In genomic region chr19:4052993-4053422, GRCh38 we compare ENCODE assay signal across 10 cellular contexts. TPM values are rescaled to one million over a fixed set of nuclear protein-coding genes. Genes with fewer than 3 reads are reported as not detected.
A peak's percentile ranks its signal among the peaks of the same experiment; 100 is the strongest.
DNase-seq lines count a peak whose midpoint lies in the region; ATAC-seq and TF ChIP-seq lines count a peak whose summit lies in the region.
"Had no signal": no experiment of that assay in that cellular context is flagged by ENCODE, and none has a peak within 500 bp of the region (broad histone marks: within the 10 kb centered on the region; RNA-seq: fewer than 3 reads in every experiment).

No MANE protein-coding gene starts in this region.

- no peak for TF ChIP-seq CTCF in CD8-positive, alpha-beta T cell (IDR thresholded peaks at IDR 0.05)
- TF ChIP-seq CTCF in RWPE2 (IDR thresholded peaks at IDR 0.05; ENCODE audit: poor library complexity, severe bottlenecking) = no peak
- TF ChIP-seq CTCF in progenitor cell of endocrine pancreas (IDR thresholded peaks at IDR 0.05; ENCODE audit: unreplicated experiment) = no peak

- no peaks in the 10 kb centered on the region for H3K27me3 ChIP-seq in CD8-positive, alpha-beta T cell (ENCODE audit: insufficient read depth, low read length)
- H3K27me3 ChIP-seq in RWPE2 (ENCODE audit: insufficient read depth, poor library complexity, severe bottlenecking) (no peaks in the 10 kb centered on the region), esophagus (ENCODE audit: control insufficient read depth in 1 of 2, insufficient read depth in 2 of 2, low read length in 2 of 2) (no peaks in the 10 kb centered on the region)

- intact Hi-C loops in CD8-positive, alpha-beta T cell (cut with DNase I, micrococcal nuclease) = no loop called here

- no peak overlapping the region for H3K4me3 ChIP-seq in CD8-positive, alpha-beta T cell (ENCODE audit: low read depth, low read length)
- no peak overlapping the region for H3K4me3 ChIP-seq in RWPE2 (ENCODE audit: severe bottlenecking)
- peak overlapping the region; percentile 7 to 12 for H3K4me3 ChIP-seq in esophagus (ENCODE audit: low read depth in 1 of 2, low read length in 2 of 2)

- peaks cover 48% of the 10 kb centered on the region for H3K4me1 Mint-ChIP-seq in CD8-positive, alpha-beta T cell (ENCODE audit: low read depth)
- H3K4me1 Mint-ChIP-seq in progenitor cell of endocrine pancreas (ENCODE audit: low read depth) = peaks cover 6% of the 10 kb centered on the region

- WGBS in esophagus, 2 donors = 21 to 28% methylated on average over 13 of the region's 13 CpGs

- H3K27ac ChIP-seq in CD8-positive, alpha-beta T cell (ENCODE audit: low read depth, low read length) = no peak overlapping the region
- H3K27ac ChIP-seq in RWPE2 (ENCODE audit: poor library complexity, severe bottlenecking) (peak overlapping the region; percentile 86), esophagus (ENCODE audit: low read depth in 2 of 2, low read length in 1 of 2) (peak overlapping the region; percentile 77 to 93)

- DNase-seq in CD8-positive, alpha-beta T cell = no peak
- DNase-seq in RWPE2 (ENCODE audit: low spot score) = no peak
- DNase-seq in progenitor cell of endocrine pancreas (ENCODE audit: low spot score, unreplicated experiment) = no peak
- DNase-seq in NCI-H1092 (lab: John Stamatoyannopoulos, UW) = no peak
- no peak for DNase-seq in LoVo (ENCODE audit: low spot score)
- no peak for DNase-seq in iPS-NIHi7 (ENCODE audit: extremely low spot score)
- DNase-seq in stimulated activated CD4-positive, alpha-beta T cell treated with anti-CD3 and anti-CD28 coated beads, Interleukin-4, amount 100 ng/mL, for 4 hours = no peak
- DNase-seq: DND-41 had no signal

- H3K36me3 ChIP-seq in CD8-positive, alpha-beta T cell (ENCODE audit: insufficient read depth, low read length) = peaks cover 40% of the 10 kb centered on the region
- H3K36me3 ChIP-seq in RWPE2 (ENCODE audit: low read depth) (peaks cover 76% of the 10 kb centered on the region), esophagus (ENCODE audit: control insufficient read depth in 2 of 2, insufficient read depth in 2 of 2, low read length in 1 of 2) (peaks cover 9 to 58% of the 10 kb centered on the region in 2 donors)

- no peaks in the 10 kb centered on the region for H3K27me3 Mint-ChIP-seq in CD8-positive, alpha-beta T cell (ENCODE audit: low read depth)
- no peaks in the 10 kb centered on the region for H3K27me3 Mint-ChIP-seq in progenitor cell of endocrine pancreas

- POLR2A ChIA-PET in CD8-positive, alpha-beta T cell (lab: Charles Lee) = no interaction called here

- H3K27ac Mint-ChIP-seq in CD8-positive, alpha-beta T cell = peak overlapping the region; percentile 49
- peak overlapping the region; percentile 84 for H3K27ac Mint-ChIP-seq in progenitor cell of endocrine pancreas
- H3K27ac Mint-ChIP-seq: activated T-helper 1 cell treated with anti-CD3 and anti-CD28 coated beads, Interleukin-12 subunit alpha, Interleukin-12 subunit beta, Interleukin-2, Interleukin-4 antibody, amounts not matched to agents 30 ng/mL and 10 ng/mL and 1 ng/mL, durations not matched to agents 14 hours and 24 hours and 36 hours had no signal

- H3K4me1 ChIP-seq in CD8-positive, alpha-beta T cell (ENCODE audit: insufficient read depth, low read length) = peaks cover 25% of the 10 kb centered on the region
- H3K4me1 ChIP-seq in RWPE2 (ENCODE audit: insufficient read depth, poor library complexity, severe bottlenecking) (peaks cover 26% of the 10 kb centered on the region), esophagus (ENCODE audit: control insufficient read depth in 2 of 2, insufficient read depth in 2 of 2, low read length in 1 of 2) (peaks cover 9 to 41% of the 10 kb centered on the region in 2 donors)

- H3K4me3 Mint-ChIP-seq in CD8-positive, alpha-beta T cell = no peak overlapping the region
- no peak overlapping the region for H3K4me3 Mint-ChIP-seq in progenitor cell of endocrine pancreas (ENCODE audit: low read depth)
- H3K4me3 Mint-ChIP-seq: activated T-helper 1 cell treated with anti-CD3 and anti-CD28 coated beads, Interleukin-12 subunit alpha, Interleukin-12 subunit beta, Interleukin-2, Interleukin-4 antibody, amounts not matched to agents 30 ng/mL and 10 ng/mL and 1 ng/mL, durations not matched to agents 14 hours and 24 hours and 36 hours had no signal

- ATAC-seq in CD8-positive, alpha-beta T cell = no peak
- ATAC-seq in RWPE2 (ENCODE audit: low read depth) = peak; percentile 13

- H3K9me3 ChIP-seq in CD8-positive, alpha-beta T cell (ENCODE audit: low read length) = no peaks in the 10 kb centered on the region
- H3K9me3 ChIP-seq in RWPE2 (ENCODE audit: severe bottlenecking) = no peaks in the 10 kb centered on the region
- no peaks in the 10 kb centered on the region for H3K9me3 ChIP-seq in esophagus (ENCODE audit: control insufficient read depth in 2 of 2, insufficient read depth in 1 of 2, low read depth in 1 of 2, low read length in 1 of 2)

- H3K36me3 Mint-ChIP-seq in CD8-positive, alpha-beta T cell = peaks cover 65% of the 10 kb centered on the region
- H3K36me3 Mint-ChIP-seq in progenitor cell of endocrine pancreas (ENCODE audit: insufficient read depth) = peaks cover 26% of the 10 kb centered on the region

- CTCF ChIA-PET in CD8-positive, alpha-beta T cell (lab: Charles Lee) = no interaction called here

- H3K9me3 Mint-ChIP-seq in CD8-positive, alpha-beta T cell = no peaks in the 10 kb centered on the region
- no peaks in the 10 kb centered on the region for H3K9me3 Mint-ChIP-seq in progenitor cell of endocrine pancreas (ENCODE audit: low read depth)
- H3K9me3 Mint-ChIP-seq: activated T-helper 1 cell treated with anti-CD3 and anti-CD28 coated beads, Interleukin-12 subunit alpha, Interleukin-12 subunit beta, Interleukin-2, Interleukin-4 antibody, amounts not matched to agents 30 ng/mL and 10 ng/mL and 1 ng/mL, durations not matched to agents 14 hours and 24 hours and 36 hours had no signal

RNA-seq across cellular contexts. Expression of gene ZBTB7A, which starts 13.7 kb away (rescaled TPM):
- 10 to 100 TPM; 58.2 to 64.5 TPM for total RNA-seq in CD8-positive, alpha-beta T cell
- 10 to 100 TPM; 22.4 to 29.7 TPM for polyA plus RNA-seq in esophagus
- 18.4 and 19.1 TPM in 2 replicates for total RNA-seq in progenitor cell of endocrine pancreas

RNA-seq across cellular contexts. Expression of gene PIAS4, which starts 45.5 kb away (rescaled TPM):
- 10 to 100 TPM; 11.6 to 14.9 TPM for total RNA-seq in CD8-positive, alpha-beta T cell
- 10 to 100 TPM in 1 of 2 donors, 1 to 10 TPM in 1; 9.6 to 10.9 TPM for polyA plus RNA-seq in esophagus
- 55.3 and 56.3 TPM in 2 replicates for total RNA-seq in progenitor cell of endocrine pancreas

Comparison
In these comparisons a context has a peak if more than half of its experiments do, and no peak if none do; other contexts are left out.
1. H3K4me3 ChIP-seq: peak in esophagus (2 of 2); none in CD8-positive, alpha-beta T cell (single experiment) and RWPE2 (single experiment).